8 cellular contexts compared by ENCODE assay signal in the genomic region with DNA sequence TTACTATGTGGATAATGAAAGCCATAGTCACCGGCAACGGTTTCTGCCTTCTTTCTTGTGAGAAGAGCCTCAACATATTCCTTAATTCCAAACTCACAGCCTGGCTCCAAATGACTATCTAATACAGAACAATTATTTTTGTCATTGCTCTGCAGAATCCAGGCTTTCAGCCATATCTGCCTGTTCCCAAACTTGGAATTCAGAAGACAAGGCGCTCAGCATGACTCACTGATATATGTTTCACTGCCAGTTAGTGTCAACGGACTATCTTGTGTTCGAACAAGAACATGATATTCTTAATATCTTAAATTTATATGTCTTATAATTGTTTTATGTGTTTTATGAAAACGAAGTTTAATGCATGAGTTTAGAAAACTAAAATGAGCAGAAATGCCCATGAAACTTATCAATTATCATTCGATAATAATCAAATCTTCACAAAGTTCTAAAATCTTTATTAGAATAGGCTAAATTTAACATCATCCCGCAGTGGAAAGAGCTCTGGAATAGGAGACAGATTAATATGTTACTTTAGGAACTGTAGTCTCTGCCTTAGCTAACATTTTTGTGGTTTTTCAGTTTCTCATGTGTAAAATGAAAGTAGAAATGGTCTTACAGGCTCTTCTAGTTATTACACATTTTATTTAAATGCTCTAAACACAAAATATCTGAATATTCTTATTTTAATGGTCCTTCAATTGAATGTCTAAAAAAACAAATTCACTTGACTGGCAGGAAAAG.
DNase-seq lines count a peak whose midpoint lies in the region; ATAC-seq lines count a peak whose summit lies in the region.

No MANE protein-coding gene starts in this region.

- no peak for DNase-seq in Right ventricle myocardium inferior (ENCODE audit: missing footprints)
- DNase-seq in cardiac septum (ENCODE audit: low spot score), result no peak
- peak; percentile 44 for DNase-seq in astrocyte of the hippocampus (ENCODE audit: low read depth, low spot score)
- DNase-seq in HUDEP-2 (lab: John Stamatoyannopoulos, UW; ENCODE audit: unreplicated experiment in 76 of 76), result no peak
- DNase-seq in nucleus accumbens (lab: John Stamatoyannopoulos, UW), result no peak
- DNase-seq in NCI-H510A (lab: John Stamatoyannopoulos, UW), result no peak
- no peak for DNase-seq in NCI-H2107 (lab: John Stamatoyannopoulos, UW)

- ATAC-seq in Right ventricle myocardium inferior (peak; percentile 90), HG03097 (IDR thresholded peaks at IDR 0.05; ENCODE audit: low FRiP score, unreplicated experiment) (peak; percentile 84)

- intact Hi-C loops in Right ventricle myocardium inferior (cut with DNase I) (loop anchor here (5.0 kb wide), 1 partner anchor 61 kb away; no protein-coding TSS in a partner anchor), cardiac septum (cut with DNase I) (loop anchor here (10.0 kb wide), 1 partner anchor 309 kb away; no protein-coding TSS in a partner anchor)
